Comparison of ENCODE assay signal across 8 cellular contexts in genomic region chr3:163490119-163490518, GRCh38.
DNase-seq lines count a peak whose midpoint lies in the region; ATAC-seq, FAIRE-seq and TF ChIP-seq lines count a peak whose summit lies in the region.

No MANE protein-coding gene starts in this region.

- H3K4me1 Mint-ChIP-seq in activated T-helper 1 cell treated with anti-CD3 and anti-CD28 coated beads, Interleukin-12 subunit alpha, Interleukin-12 subunit beta, Interleukin-2, Interleukin-4 antibody, amounts not matched to agents 30 ng/mL and 10 ng/mL and 1 ng/mL, durations not matched to agents 14 hours and 24 hours and 36 hours (ENCODE audit: low read depth) = no peaks in the 10 kb centered on the region

- TF ChIP-seq CTCF in D721Med (IDR thresholded peaks at IDR 0.05; ENCODE audit: insufficient read depth, missing control alignments) = peak; percentile 90
- peak; percentile 80 for TF ChIP-seq CTCF in PC-9 (conservative IDR thresholded peaks at IDR 0.05)
- peak; percentile 6 to 49 for TF ChIP-seq CTCF in fibroblast of lung (conservative IDR thresholded peaks at IDR 0.05 in 1 of 2, IDR thresholded peaks at IDR 0.05 in 1 of 2; ENCODE audit: low read depth in 1 of 2, low read length in 2 of 2)

- H3K79me2 ChIP-seq in PC-9 (ENCODE audit: low read depth) (no peaks in the 10 kb centered on the region), fibroblast of lung (ENCODE audit: control insufficient read depth, insufficient read depth, low read length) (no peaks in the 10 kb centered on the region)

- no peaks in the 10 kb centered on the region for H3K36me3 Mint-ChIP-seq in activated T-helper 1 cell treated with anti-CD3 and anti-CD28 coated beads, Interleukin-12 subunit alpha, Interleukin-12 subunit beta, Interleukin-2, Interleukin-4 antibody, amounts not matched to agents 30 ng/mL and 10 ng/mL and 1 ng/mL, durations not matched to agents 14 hours and 24 hours and 36 hours (ENCODE audit: low read depth)

- H2AFZ ChIP-seq in PC-9 = no peak overlapping the region
- H2AFZ ChIP-seq in fibroblast of lung (ENCODE audit: low read length) = no peak overlapping the region

- H3K9ac ChIP-seq in fibroblast of lung (ENCODE audit: insufficient read depth, low read length) = no peak overlapping the region

- no peaks in the 10 kb centered on the region for H3K9me2 ChIP-seq in PC-9 (ENCODE audit: insufficient read depth)

- H3K27me3 ChIP-seq in PC-9 (ENCODE audit: insufficient read depth, low read depth) (no peaks in the 10 kb centered on the region), fibroblast of lung (ENCODE audit: control insufficient read depth, insufficient read depth, low read length) (no peaks in the 10 kb centered on the region)

- H3K27ac Mint-ChIP-seq in activated T-helper 1 cell treated with anti-CD3 and anti-CD28 coated beads, Interleukin-12 subunit alpha, Interleukin-12 subunit beta, Interleukin-2, Interleukin-4 antibody, amounts not matched to agents 30 ng/mL and 10 ng/mL and 1 ng/mL, durations not matched to agents 14 hours and 24 hours and 36 hours = no peak overlapping the region

- no peaks in the 10 kb centered on the region for H3K9me3 Mint-ChIP-seq in activated T-helper 1 cell treated with anti-CD3 and anti-CD28 coated beads, Interleukin-12 subunit alpha, Interleukin-12 subunit beta, Interleukin-2, Interleukin-4 antibody, amounts not matched to agents 30 ng/mL and 10 ng/mL and 1 ng/mL, durations not matched to agents 14 hours and 24 hours and 36 hours

- H3F3A ChIP-seq in PC-9 (ENCODE audit: insufficient read depth, low read depth) = no peaks in the 10 kb centered on the region

- H3K27ac ChIP-seq in PC-9 = no peak overlapping the region
- H3K27ac ChIP-seq in fibroblast of lung (ENCODE audit: insufficient read depth, low read length) = no peak overlapping the region

- H3K36me3 ChIP-seq in PC-9 (ENCODE audit: low read depth) (no peaks in the 10 kb centered on the region), fibroblast of lung (ENCODE audit: control insufficient read depth, insufficient read depth, low read length) (no peaks in the 10 kb centered on the region)

- BruUV-seq in PC-9 (replicated peaks; lab: Mats Ljungman, UMichigan) = no TSS peak

- H3K4me1 ChIP-seq in PC-9 (replicated peaks; ENCODE audit: insufficient read depth) (no peaks in the 10 kb centered on the region), fibroblast of lung (ENCODE audit: control insufficient read depth, extremely low read depth, insufficient read depth, low read length) (no peaks in the 10 kb centered on the region)

- no peaks in the 10 kb centered on the region for H3K27me3 Mint-ChIP-seq in activated T-helper 1 cell treated with anti-CD3 and anti-CD28 coated beads, Interleukin-12 subunit alpha, Interleukin-12 subunit beta, Interleukin-2, Interleukin-4 antibody, amounts not matched to agents 30 ng/mL and 10 ng/mL and 1 ng/mL, durations not matched to agents 14 hours and 24 hours and 36 hours (ENCODE audit: insufficient read depth)

- FAIRE-seq in D721Med (lab: Jason Lieb, UNC) = peak; percentile 77

- H3K9me3 ChIP-seq in PC-9 (ENCODE audit: insufficient read depth, low read depth) = no peaks in the 10 kb centered on the region
- H3K9me3 ChIP-seq in fibroblast of lung (ENCODE audit: control insufficient read depth, insufficient read depth, low read depth, low read length) = no peaks in the 10 kb centered on the region

- CTCF ChIA-PET in PC-9 (lab: Charles Lee) = no interaction called here

- intact Hi-C loops in PC-9 (cut with micrococcal nuclease; ENCODE audit: unreplicated experiment) = loop anchor here (1.0 to 5.0 kb wide), 5 partner anchors 433 to 1930 kb away; no protein-coding TSS in a partner anchor
- intact Hi-C loops in activated T-helper 1 cell treated with anti-CD3 and anti-CD28 coated beads, Interleukin-12 subunit alpha, Interleukin-12 subunit beta, Interleukin-2, Interleukin-4 antibody, amounts not matched to agents 30 ng/mL and 10 ng/mL and 1 ng/mL, durations not matched to agents 14 hours and 24 hours and 36 hours (cut with micrococcal nuclease) = loop anchor here (5.0 kb wide), 1 partner anchor 433 kb away; no protein-coding TSS in a partner anchor

- DNase-seq in D721Med (ENCODE audit: insufficient read length, low spot score) (no peak), PC-9 (peak; percentile 36 to 50), fibroblast of lung (ENCODE audit: low read depth in 2 of 2) (peak; percentile 2 to 25)
- DNase-seq in stimulated activated CD4-positive, alpha-beta T cell treated with anti-CD3 and anti-CD28 coated beads, Interleukin-4, amount 100 ng/mL, for 24 hours = peak; percentile 4
- DNase-seq in stimulated activated naive CD4-positive, alpha-beta T cell (lab: John Stamatoyannopoulos, UW) = no peak
- DNase-seq in activated T-helper 1 cell treated with anti-CD3 and anti-CD28 coated beads, Interleukin-12 subunit alpha, Interleukin-12 subunit beta, Interleukin-2, Interleukin-4 antibody, amounts not matched to agents 30 ng/mL and 10 ng/mL and 1 ng/mL, durations not matched to agents 14 hours and 24 hours and 36 hours (ENCODE audit: low spot score) = no peak

- no peak overlapping the region for H3K4me3 Mint-ChIP-seq in activated T-helper 1 cell treated with anti-CD3 and anti-CD28 coated beads, Interleukin-12 subunit alpha, Interleukin-12 subunit beta, Interleukin-2, Interleukin-4 antibody, amounts not matched to agents 30 ng/mL and 10 ng/mL and 1 ng/mL, durations not matched to agents 14 hours and 24 hours and 36 hours

- ATAC-seq in GM18511 (IDR thresholded peaks at IDR 0.05; ENCODE audit: unreplicated experiment) (peak; percentile 87), HG03175 (IDR thresholded peaks at IDR 0.05; ENCODE audit: unreplicated experiment) (peak; percentile 75)

- POLR2A ChIA-PET in PC-9 (lab: Charles Lee; ENCODE audit: unreplicated experiment) = no interaction called here

- H4K20me1 ChIP-seq in PC-9 (ENCODE audit: insufficient read depth) (no peaks in the 10 kb centered on the region), fibroblast of lung (ENCODE audit: control insufficient read depth, extremely low read depth, insufficient read depth, low read length) (no peaks in the 10 kb centered on the region)

- H3K4me3 ChIP-seq in PC-9 (no peak overlapping the region), fibroblast of lung (replicated peaks in 1 of 4; ENCODE audit: control extremely low read depth in 1 of 4, insufficient read depth in 1 of 4, low read depth in 3 of 4, low read length in 4 of 4) (no peak overlapping the region)

- H3K4me2 ChIP-seq in PC-9 (no peak overlapping the region), fibroblast of lung (ENCODE audit: extremely low read depth, insufficient read depth, low read length) (no peak overlapping the region)

Comparison
In these comparisons a context has a peak if more than half of its experiments do, and no peak if none do; other contexts are left out.
1. DNase-seq: peak in PC-9 (2 of 2), fibroblast of lung (2 of 2) and stimulated activated CD4-positive, alpha-beta T cell treated with anti-CD3 and anti-CD28 coated beads, Interleukin-4, amount 100 ng/mL, for 24 hours (single experiment); none in D721Med (single experiment), stimulated activated naive CD4-positive, alpha-beta T cell (0 of 6) and activated T-helper 1 cell treated with anti-CD3 and anti-CD28 coated beads, Interleukin-12 subunit alpha, Interleukin-12 subunit beta, Interleukin-2, Interleukin-4 antibody, amounts not matched to agents 30 ng/mL and 10 ng/mL and 1 ng/mL, durations not matched to agents 14 hours and 24 hours and 36 hours (single experiment).
2. CTCF ChIP-seq: peak in every context shown above with its lines; median percentile 90 in D721Med; 80 in PC-9; 28 in fibroblast of lung.